8 cellular contexts compared by ENCODE assay signal in genomic region chr14:68911594-68912227, GRCh38.
DNase-seq lines count a peak whose midpoint lies in the region; ATAC-seq and TF ChIP-seq lines count a peak whose summit lies in the region.

No MANE protein-coding gene starts in this region.

- peak overlapping the region in 1 of 4 donors; percentile 47 for H3K27ac ChIP-seq in Peyer's patch

- H3K27me3 Mint-ChIP-seq in activated T-cell treated with anti-CD3 and anti-CD28 coated beads, Interleukin-2, amount 50 U/mL, for 72 hours (ENCODE audit: low read depth), result no peaks in the 10 kb centered on the region
- H3K27me3 Mint-ChIP-seq in nephron (ENCODE audit: low read depth), result peaks cover 3% of the 10 kb centered on the region
- no peaks in the 10 kb centered on the region for H3K27me3 Mint-ChIP-seq in stimulated activated naive CD8-positive, alpha-beta T cell treated with anti-CD3 and anti-CD28 coated beads, Interleukin-15, Interleukin-2, amounts not matched to agents 100 ng/mL and 50 ng/mL, for 24 hours

- H3K4me1 Mint-ChIP-seq in activated T-cell treated with anti-CD3 and anti-CD28 coated beads, Interleukin-2, amount 50 U/mL, for 72 hours (ENCODE audit: low read depth), result peaks cover 40% of the 10 kb centered on the region
- peaks cover 27% of the 10 kb centered on the region for H3K4me1 Mint-ChIP-seq in nephron
- peaks cover 39% of the 10 kb centered on the region for H3K4me1 Mint-ChIP-seq in stimulated activated naive CD8-positive, alpha-beta T cell treated with anti-CD3 and anti-CD28 coated beads, Interleukin-15, Interleukin-2, amounts not matched to agents 100 ng/mL and 50 ng/mL, for 24 hours (ENCODE audit: low read depth)

- peaks cover 0 to 5% (median 0%) of the 10 kb centered on the region in 4 donors for H3K4me1 ChIP-seq in Peyer's patch

- H3K4me3 ChIP-seq in Peyer's patch, result no peak overlapping the region
- no peak overlapping the region for H3K4me3 ChIP-seq in fibroblast of mammary gland (ENCODE audit: control insufficient read depth, low read depth, low read length)

- H3K27me3 ChIP-seq in Peyer's patch, result no peaks in the 10 kb centered on the region

- DNase-seq in DMS 273 (lab: John Stamatoyannopoulos, UW; ENCODE audit: unreplicated experiment) (peak; percentile 94), DMS 273 treated with DMSO at 0.1 percent for 48 hours (lab: John Stamatoyannopoulos, UW) (no peak), KBM-7 (peak; percentile 79), Peyer's patch (peak; percentile 50 to 81 (median 70)), fibroblast of mammary gland (ENCODE audit: low read depth) (peak; percentile 78)
- DNase-seq in activated T-cell treated with anti-CD3 and anti-CD28 coated beads, Interleukin-2, amount 50 U/mL, for 72 hours, result peak; percentile 82 to 84

- peak; percentile 90 for ATAC-seq in activated T-cell treated with anti-CD3 and anti-CD28 coated beads, Interleukin-2, amount 50 U/mL, for 72 hours (replicated peaks in 1 of 2)

- TF ChIP-seq CTCF in Peyer's patch (IDR thresholded peaks at IDR 0.05) (peak; percentile 71 to 95 (median 91)), fibroblast of mammary gland (conservative IDR thresholded peaks at IDR 0.05; ENCODE audit: control insufficient read depth, insufficient read depth, low read depth, low read length) (peak; percentile 99), nephron (IDR thresholded peaks at IDR 0.05; ENCODE audit: unreplicated experiment in 3 of 3) (peak; percentile 97 to 98 (median 98))

- H3K27ac Mint-ChIP-seq in activated T-cell treated with anti-CD3 and anti-CD28 coated beads, Interleukin-2, amount 50 U/mL, for 72 hours, result peak overlapping the region; percentile 40
- peak overlapping the region in 1 of 3 experiments; percentile 14 for H3K27ac Mint-ChIP-seq in nephron
- H3K27ac Mint-ChIP-seq in stimulated activated naive CD8-positive, alpha-beta T cell treated with anti-CD3 and anti-CD28 coated beads, Interleukin-15, Interleukin-2, amounts not matched to agents 100 ng/mL and 50 ng/mL, for 24 hours, result peak overlapping the region; percentile 47

- no peaks in the 10 kb centered on the region for H3K9me3 ChIP-seq in Peyer's patch

- no peak for TF ChIP-seq POLR2A in Peyer's patch (IDR thresholded peaks at IDR 0.05)

- peak overlapping the region; percentile 37 to 53 for H3K4me3 Mint-ChIP-seq in activated T-cell treated with anti-CD3 and anti-CD28 coated beads, Interleukin-2, amount 50 U/mL, for 72 hours
- no peak overlapping the region for H3K4me3 Mint-ChIP-seq in nephron
- H3K4me3 Mint-ChIP-seq in stimulated activated naive CD8-positive, alpha-beta T cell treated with anti-CD3 and anti-CD28 coated beads, Interleukin-15, Interleukin-2, amounts not matched to agents 100 ng/mL and 50 ng/mL, for 24 hours, result no peak overlapping the region

- H3K9me3 Mint-ChIP-seq in activated T-cell treated with anti-CD3 and anti-CD28 coated beads, Interleukin-2, amount 50 U/mL, for 72 hours, result no peaks in the 10 kb centered on the region
- no peaks in the 10 kb centered on the region for H3K9me3 Mint-ChIP-seq in nephron
- H3K9me3 Mint-ChIP-seq in stimulated activated naive CD8-positive, alpha-beta T cell treated with anti-CD3 and anti-CD28 coated beads, Interleukin-15, Interleukin-2, amounts not matched to agents 100 ng/mL and 50 ng/mL, for 24 hours, result no peaks in the 10 kb centered on the region

- H3K36me3 Mint-ChIP-seq in activated T-cell treated with anti-CD3 and anti-CD28 coated beads, Interleukin-2, amount 50 U/mL, for 72 hours (ENCODE audit: insufficient read depth in 2 of 2), result peaks cover 0 to 13% of the 10 kb centered on the region in 2 donors
- H3K36me3 Mint-ChIP-seq in nephron (ENCODE audit: low read depth), result peaks cover 29% of the 10 kb centered on the region
- H3K36me3 Mint-ChIP-seq in stimulated activated naive CD8-positive, alpha-beta T cell treated with anti-CD3 and anti-CD28 coated beads, Interleukin-15, Interleukin-2, amounts not matched to agents 100 ng/mL and 50 ng/mL, for 24 hours (ENCODE audit: low read depth), result peaks cover 46% of the 10 kb centered on the region

- H3K36me3 ChIP-seq in Peyer's patch, result peaks cover 0 to 6% (median 0%) of the 10 kb centered on the region in 3 donors

- in situ Hi-C loops in KBM-7 (cut with MboI; ENCODE audit: low pct_unique_long_range_greater_than_20kb, low sequenced_read_pairs), result loop anchor here (25.0 kb wide), 1 partner anchor 176 kb away; no protein-coding TSS in a partner anchor

Comparison
In these comparisons a context has a peak if more than half of its experiments do, and no peak if none do; other contexts are left out.
1. H3K4me3 Mint-ChIP-seq: peak in activated T-cell treated with anti-CD3 and anti-CD28 coated beads, Interleukin-2, amount 50 U/mL, for 72 hours (2 of 2); none in nephron (0 of 3) and stimulated activated naive CD8-positive, alpha-beta T cell treated with anti-CD3 and anti-CD28 coated beads, Interleukin-15, Interleukin-2, amounts not matched to agents 100 ng/mL and 50 ng/mL, for 24 hours (single experiment).
2. Peak in every context shown above with its lines, with median percentiles within 50 percentile points of each other: CTCF ChIP-seq.